In genomic region chr6:119077643-119078448, GRCh38 we compare ENCODE assay signal across 1 cellular context.
TF ChIP-seq lines count a peak whose summit lies in the region.

No MANE protein-coding gene starts in this region.

TF ChIP-seq in H1, 55 proteins besides CTCF, POLR2A, EP300 and RAD21 (continued from another document):
- peak; percentile 74; the same call in 1 of the 2 replicates for TF ChIP-seq E2F6 (IDR thresholded peaks at IDR 0.05)
- peak; percentile 52; the same call in 1 of the 2 replicates for TF ChIP-seq TAF1 (IDR thresholded peaks at IDR 0.05; ENCODE audit: low read depth, low read length)
- no peak; the same call in 1 of the 2 replicates for TF ChIP-seq KDM1A (IDR thresholded peaks at IDR 0.05; ENCODE audit: borderline replicate concordance, low read length)
- TF ChIP-seq CEBPB (IDR thresholded peaks at IDR 0.05; ENCODE audit: low read depth, low read length), result 0 out of 2 replicates have a peak, but pooled peaks have one; percentile 3
- 0 out of 2 replicates have a peak, but pooled peaks have one; percentile 25 for TF ChIP-seq CREB1 (IDR thresholded peaks at IDR 0.05)
- TF ChIP-seq YY1 (IDR thresholded peaks at IDR 0.05; ENCODE audit: low read depth, low read length), result peak; percentile 36; the same call in 1 of the 2 replicates
- TF ChIP-seq POU5F1 (IDR thresholded peaks at IDR 0.05; ENCODE audit: low read depth, low read length), result no peak
- TF ChIP-seq CHD7 (IDR thresholded peaks at IDR 0.05; ENCODE audit: insufficient replicate concordance, low read length), result peak; percentile 81
- TF ChIP-seq PHF8 (conservative IDR thresholded peaks at IDR 0.05; ENCODE audit: low read depth, low read length), result peak; percentile 55; the same call in 1 of the 2 replicates
- no peak for TF ChIP-seq NANOG (IDR thresholded peaks at IDR 0.05; ENCODE audit: insufficient read depth, low read depth, low read length, poor library complexity, severe bottlenecking)
- TF ChIP-seq CTBP2 (IDR thresholded peaks at IDR 0.05; ENCODE audit: borderline replicate concordance, insufficient read depth, insufficient read length, low read length), result peak; percentile 26
- TF ChIP-seq USF2 (IDR thresholded peaks at IDR 0.05; ENCODE audit: low read length), result no peak
- peak; percentile 64 for TF ChIP-seq TBP (IDR thresholded peaks at IDR 0.05; ENCODE audit: low read depth, low read length)
- peak; percentile 57; the same call in 1 of the 2 replicates for TF ChIP-seq RBBP5 (IDR thresholded peaks at IDR 0.05; ENCODE audit: borderline replicate concordance, low read depth, low read length)
TF ChIP-seq in H1: peak in this region for 13.
